ENCODE assay signal across 7 cellular contexts in genomic region chr17:83055176-83055575, GRCh38. TPM values are rescaled to one million over a fixed set of nuclear protein-coding genes. Genes with fewer than 3 reads are reported as not detected.
DNase-seq lines count a peak whose midpoint lies in the region; ATAC-seq, FAIRE-seq and TF ChIP-seq lines count a peak whose summit lies in the region.
"Not testable (repeated sequence)": the region's sequence is repeated elsewhere in the genome, so short reads cannot be mapped to it uniquely, and the experiment has no call there.

No MANE protein-coding gene starts in this region.

- not testable (repeated sequence) for H3K27me3 ChIP-seq in H7 (ENCODE audit: control insufficient read depth, insufficient read depth, low read length); upper lobe of right lung

- not testable (repeated sequence) for TF ChIP-seq CTCF in kidney (IDR thresholded peaks at IDR 0.05; ENCODE audit: borderline replicate concordance, extremely low read depth, insufficient read depth); natural killer cell (IDR thresholded peaks at IDR 0.05); upper lobe of right lung (IDR thresholded peaks at IDR 0.05)

- not testable (repeated sequence) for H3K4me3 ChIP-seq in H7 (ENCODE audit: insufficient read depth, low read depth, low read length); kidney (ENCODE audit: low read length in 2 of 2); upper lobe of right lung

- peak; percentile 6 for DNase-seq in H7
- DNase-seq in activated effector memory CD4-positive, alpha-beta T cell treated with anti-CD3 and anti-CD28 coated beads, Interleukin-2, amount 50 U/mL, for 16 hours = peak; percentile 9
- peak; percentile 51 for DNase-seq in Right ventricle myocardium inferior (ENCODE audit: missing footprints)
- DNase-seq in kidney = peak; percentile 43
- DNase-seq in natural killer cell = peak; percentile 11
- DNase-seq in sciatic nerve (ENCODE audit: low spot score) = peak; percentile 55
- peak; percentile 40 for DNase-seq in upper lobe of right lung

- H3K9me3 ChIP-seq in kidney (ENCODE audit: control insufficient read depth in 1 of 2, low read length in 2 of 2); upper lobe of right lung: not testable (repeated sequence)

- FAIRE-seq in kidney (lab: Jason Lieb, UNC) = not testable (repeated sequence)

- not testable (repeated sequence) for ATAC-seq in Right ventricle myocardium inferior, natural killer cell, sciatic nerve, upper lobe of right lung

- not testable (repeated sequence) for H3K36me3 Mint-ChIP-seq in natural killer cell

- not testable (repeated sequence) for H3K9me3 Mint-ChIP-seq in natural killer cell

- not testable (repeated sequence) for H3K36me3 ChIP-seq in H7 (replicated peaks; ENCODE audit: control insufficient read depth, insufficient read depth, low read length); kidney (ENCODE audit: control insufficient read depth in 1 of 2, insufficient read depth in 2 of 2, low read length in 2 of 2); upper lobe of right lung

- not testable (repeated sequence) for H3K27me3 Mint-ChIP-seq in natural killer cell (ENCODE audit: low read depth in 2 of 2)

- not testable (repeated sequence) for H3K9ac ChIP-seq in kidney (ENCODE audit: low read length in 2 of 2)

- not testable (repeated sequence) for H3K27ac ChIP-seq in kidney (ENCODE audit: low read depth in 2 of 2, low read length in 2 of 2); upper lobe of right lung

- H3K4me1 ChIP-seq in kidney (ENCODE audit: control insufficient read depth in 1 of 2, insufficient read depth in 1 of 2, low read depth in 1 of 2, low read length in 2 of 2) (peaks cover 5 to 22% of the 10 kb centered on the region in 2 donors), upper lobe of right lung (peaks cover 14% of the 10 kb centered on the region)

- H3K4me3 Mint-ChIP-seq in natural killer cell = not testable (repeated sequence)

- intact Hi-C loops in Right ventricle myocardium inferior (cut with DNase I); kidney (cut with DNase I); sciatic nerve (cut with DNase I); upper lobe of right lung (cut with DNase I): not testable (repeated sequence)
- intact Hi-C loops in natural killer cell (cut with micrococcal nuclease) = loop anchor here (10.0 kb wide), 1 partner anchor 190 kb away; no protein-coding TSS in a partner anchor

- peak overlapping the region in 1 of 2 donors; percentile 94 for H3K27ac Mint-ChIP-seq in natural killer cell

- H3K4me1 Mint-ChIP-seq in natural killer cell = peaks cover 16 to 34% of the 10 kb centered on the region in 2 donors

RNA-seq across cellular contexts. Expression of gene METRNL, which starts 24.2 kb away (rescaled TPM):
- 26.6 and 32.0 TPM in 2 replicates for total RNA-seq in H7 (2014; rRNA removed; shearing (Covaris generic))
- total RNA-seq in Right ventricle myocardium inferior (70.1 TPM), kidney (61.5 TPM), natural killer cell (100 to 1,000 TPM; 227 to 390 (median 325) TPM), sciatic nerve (131 TPM), upper lobe of right lung (79.9 TPM)
- polyA plus RNA-seq in kidney (ENCODE audit: insufficient read depth, low read depth, low replicate concordance) = 107 TPM
